Comparison of ENCODE assay signal across 8 cellular contexts in genomic region chr1:35451125-35451528, GRCh38.
DNase-seq lines count a peak whose midpoint lies in the region; ATAC-seq and TF ChIP-seq lines count a peak whose summit lies in the region.

No MANE protein-coding gene starts in this region.

- WGBS in lower leg skin, 2 donors: 2 to 4% methylated on average over 3 of the region's 3 CpGs

- H3K27me3 ChIP-seq in BE2C (no peaks in the 10 kb centered on the region), GM23338 (ENCODE audit: insufficient read depth) (no peaks in the 10 kb centered on the region), colonic mucosa (no peaks in the 10 kb centered on the region)

- intact Hi-C loops in activated CD4-positive, alpha-beta T cell treated with anti-CD3 and anti-CD28 coated beads, Interleukin-2, amount 10 ng/mL, durations not matched to agents 24 days and 14 days (cut with micrococcal nuclease): loop anchor here (1.0 to 10.0 kb wide), 5 partner anchors 56 to 324 kb away; partner anchors contain the start of gene C1orf216
- intact Hi-C loops in colonic mucosa (cut with DNase I): loop anchor here (10.0 kb wide), 1 partner anchor 274 kb away; no protein-coding TSS in a partner anchor
- intact Hi-C loops in lower leg skin (cut with DNase I; ENCODE audit: low total_unique reads): no loop called here

- 0 out of 2 replicates have a peak, but pooled peaks cover 3% of the 10 kb centered on the region for H3F3A ChIP-seq in GM23338 (replicated peaks; ENCODE audit: low read depth)

- ATAC-seq in GM23338 (peak; percentile 99), GM21619 (IDR thresholded peaks at IDR 0.05; ENCODE audit: unreplicated experiment) (no peak)

- no peak overlapping the region for H2AFZ ChIP-seq in GM23338

- H3K36me3 Mint-ChIP-seq in GM23338 (ENCODE audit: low read depth): peaks cover 64% of the 10 kb centered on the region
- H3K36me3 Mint-ChIP-seq in activated CD4-positive, alpha-beta T cell treated with anti-CD3 and anti-CD28 coated beads, Interleukin-2, amount 10 ng/mL, durations not matched to agents 24 days and 14 days (ENCODE audit: low read depth): peaks cover 40% of the 10 kb centered on the region

- DNase-seq in BE2C (peak; percentile 68), GM23338 (ENCODE audit: low spot score) (peak; percentile 85), NCI-H226 (peak; percentile 38), colonic mucosa (peak; percentile 79), lower leg skin (ENCODE audit: low spot score in 2 of 2) (peak; percentile 75 to 94)
- peak; percentile 94 for DNase-seq in activated CD4-positive, alpha-beta T cell treated with anti-CD3 and anti-CD28 coated beads, Interleukin-2, amount 10 ng/mL, durations not matched to agents 24 days and 14 days
- DNase-seq in stimulated activated CD4-positive, alpha-beta T cell treated with anti-CD3 and anti-CD28 coated beads, TNF-alpha, amount 100 ng/mL, for 48 hours (ENCODE audit: low read depth in 3 of 3): peak; percentile 45 to 74 (median 61)

- H3K9me2 ChIP-seq in GM23338 (ENCODE audit: insufficient read depth): no peaks in the 10 kb centered on the region

- no peaks in the 10 kb centered on the region for H3K9me3 ChIP-seq in BE2C
- H3K9me3 ChIP-seq in colonic mucosa: no peaks in the 10 kb centered on the region

- H3K36me3 ChIP-seq in BE2C (peaks cover 3% of the 10 kb centered on the region; the same call in 1 of the 2 replicates), GM23338 (ENCODE audit: insufficient read depth) (peaks cover 31% of the 10 kb centered on the region), colonic mucosa (peaks cover 15% of the 10 kb centered on the region)

- no peak overlapping the region for H3K4me2 ChIP-seq in GM23338

- H3K4me1 Mint-ChIP-seq in GM23338: no peaks in the 10 kb centered on the region
- H3K4me1 Mint-ChIP-seq in activated CD4-positive, alpha-beta T cell treated with anti-CD3 and anti-CD28 coated beads, Interleukin-2, amount 10 ng/mL, durations not matched to agents 24 days and 14 days: peaks cover 29% of the 10 kb centered on the region

- no peaks in the 10 kb centered on the region for H3K9me3 Mint-ChIP-seq in GM23338
- H3K9me3 Mint-ChIP-seq in activated CD4-positive, alpha-beta T cell treated with anti-CD3 and anti-CD28 coated beads, Interleukin-2, amount 10 ng/mL, durations not matched to agents 24 days and 14 days: no peaks in the 10 kb centered on the region

- H4K20me1 ChIP-seq in GM23338 (replicated peaks; ENCODE audit: insufficient read depth): peaks cover 9% of the 10 kb centered on the region

- H3K4me3 ChIP-seq in BE2C (ENCODE audit: low read depth, low read length) (no peak overlapping the region), GM23338 (no peak overlapping the region), colonic mucosa (no peak overlapping the region), lower leg skin (ENCODE audit: low read depth, poor library complexity, severe bottlenecking) (no peak overlapping the region)

- H3K79me2 ChIP-seq in GM23338 (replicated peaks; ENCODE audit: insufficient read depth): no peaks in the 10 kb centered on the region

- H3K4me3 Mint-ChIP-seq in GM23338: no peak overlapping the region
- no peak overlapping the region for H3K4me3 Mint-ChIP-seq in activated CD4-positive, alpha-beta T cell treated with anti-CD3 and anti-CD28 coated beads, Interleukin-2, amount 10 ng/mL, durations not matched to agents 24 days and 14 days

- H3K4me1 ChIP-seq in BE2C (no peaks in the 10 kb centered on the region), GM23338 (ENCODE audit: insufficient read depth) (no peaks in the 10 kb centered on the region), colonic mucosa (no peaks in the 10 kb centered on the region)

- TF ChIP-seq CTCF in BE2C (IDR thresholded peaks at IDR 0.05; ENCODE audit: low read depth, low read length) (peak; percentile 76), GM23338 (conservative IDR thresholded peaks at IDR 0.05; ENCODE audit: low read depth in 2 of 2) (peak; percentile 85 to 86), colonic mucosa (IDR thresholded peaks at IDR 0.05) (peak; percentile 80), lower leg skin (IDR thresholded peaks at IDR 0.05) (no peak)

- no peak overlapping the region for H3K27ac Mint-ChIP-seq in GM23338
- H3K27ac Mint-ChIP-seq in activated CD4-positive, alpha-beta T cell treated with anti-CD3 and anti-CD28 coated beads, Interleukin-2, amount 10 ng/mL, durations not matched to agents 24 days and 14 days: peak overlapping the region; percentile 48

- no peak for TF ChIP-seq POLR2A in lower leg skin (IDR thresholded peaks at IDR 0.05)

- H3K27ac ChIP-seq in GM23338 (ENCODE audit: low read depth) (no peak overlapping the region), colonic mucosa (no peak overlapping the region)

- H3K27me3 Mint-ChIP-seq in GM23338 (ENCODE audit: insufficient read depth, low read depth, poor library complexity): peaks cover 2% of the 10 kb centered on the region
- H3K27me3 Mint-ChIP-seq in activated CD4-positive, alpha-beta T cell treated with anti-CD3 and anti-CD28 coated beads, Interleukin-2, amount 10 ng/mL, durations not matched to agents 24 days and 14 days: no peaks in the 10 kb centered on the region

- H3K9ac ChIP-seq in colonic mucosa (ENCODE audit: low read depth in 2 of 2, low read length in 2 of 2): no peak overlapping the region

TF ChIP-seq in GM23338, 12 proteins besides CTCF, POLR2A, EP300 and RAD21 (continues in another document):
- TF ChIP-seq EZH2 (IDR thresholded peaks at IDR 0.05; ENCODE audit: low read depth, unreplicated experiment) (no peak), CREB1 (CRISPR knock-in tag; IDR thresholded peaks at IDR 0.05; ENCODE audit: low read depth) (no peak), ZNF114 (CRISPR knock-in tag; IDR thresholded peaks at IDR 0.05) (no peak), REST (IDR thresholded peaks at IDR 0.05; ENCODE audit: unreplicated experiment) (no peak), ZNF331 (CRISPR knock-in tag; IDR thresholded peaks at IDR 0.05; ENCODE audit: low read depth) (no peak), POLR2AphosphoS5 (IDR thresholded peaks at IDR 0.05; ENCODE audit: low read depth) (no peak), JUNB (IDR thresholded peaks at IDR 0.05; ENCODE audit: unreplicated experiment) (no peak)

Comparison
In these comparisons a context has a peak if more than half of its experiments do, and no peak if none do; other contexts are left out.
1. DNase-seq: peak in every context shown above with its lines; median percentile 94 in activated CD4-positive, alpha-beta T cell treated with anti-CD3 and anti-CD28 coated beads, Interleukin-2, amount 10 ng/mL, durations not matched to agents 24 days and 14 days; 85 in GM23338; 84 in lower leg skin; 79 in colonic mucosa; 68 in BE2C; 61 in stimulated activated CD4-positive, alpha-beta T cell treated with anti-CD3 and anti-CD28 coated beads, TNF-alpha, amount 100 ng/mL, for 48 hours; 38 in NCI-H226.
2. CTCF ChIP-seq: peak in BE2C (single experiment), GM23338 (2 of 2) and colonic mucosa (single experiment); none in lower leg skin (0 of 3).